In the genomic region with DNA sequence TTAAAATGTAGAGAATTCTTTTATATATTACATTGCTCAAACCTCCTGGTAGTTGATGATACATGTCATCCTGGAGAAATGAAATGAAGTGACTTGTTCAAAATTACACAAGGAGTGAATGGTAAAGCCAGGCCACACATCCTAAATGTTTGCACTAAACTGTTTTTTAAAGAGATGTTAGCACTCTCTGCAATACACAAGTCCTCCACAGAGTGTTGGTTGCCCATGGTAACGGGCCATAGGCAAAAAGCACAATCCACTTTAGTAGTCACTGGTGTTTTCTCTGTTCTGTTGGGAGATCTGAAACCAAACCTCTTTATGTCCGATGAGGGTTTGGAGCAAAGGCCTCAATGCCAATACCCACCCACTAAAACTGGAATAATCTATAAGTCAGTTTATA, we compare ENCODE assay signal across 25 cellular contexts.
DNase-seq lines count a peak whose midpoint lies in the region; ATAC-seq and TF ChIP-seq lines count a peak whose summit lies in the region.
"Had no signal": no experiment of that assay in that cellular context is flagged by ENCODE, and none has a peak within 500 bp of the region (broad histone marks: within the 10 kb centered on the region; RNA-seq: fewer than 3 reads in every experiment).

No MANE protein-coding gene starts in this region.

- dilution Hi-C loops in IMR-90 (cut with HindIII; ENCODE audit: low sequenced_read_pairs, unreplicated experiment) = no loop called here

- no peak overlapping the region for H3K27ac Mint-ChIP-seq in H9
- H3K27ac Mint-ChIP-seq: activated CD4-positive, alpha-beta memory T cell treated with anti-CD3 and anti-CD28 coated beads, Interleukin-2, amount 10 ng/mL, durations not matched to agents 7 days and 5 days; activated naive CD8-positive, alpha-beta T cell treated with anti-CD3 and anti-CD28 coated beads, Interleukin-2, amount 10 ng/mL, durations not matched to agents 7 days and 5 days; CD4-positive, alpha-beta memory T cell; nephron progenitor cell had no signal

- H3K56ac ChIP-seq in IMR-90 (ENCODE audit: extremely low read depth, insufficient read depth, low read length) = no peak overlapping the region
- H3K56ac ChIP-seq in H9 (ENCODE audit: insufficient read length, low read depth, low read length) = no peak overlapping the region

- no peak overlapping the region for H2AFZ ChIP-seq in IMR-90 (replicated peaks; ENCODE audit: low read length, poor library complexity)
- H2AFZ ChIP-seq in H9 (ENCODE audit: low read length) = no peak overlapping the region

- H3K14ac ChIP-seq in IMR-90 (replicated peaks; ENCODE audit: low read depth, low read length) (no peak overlapping the region), H9 (ENCODE audit: insufficient read depth, low read length) (no peak overlapping the region)

- no TSS peak for BruUV-seq in IMR-90 (replicated peaks; lab: Mats Ljungman, UMichigan)

- CTCF ChIA-PET in IMR-90 (lab: Yijun Ruan, JAX) = interaction anchor here (1.0 kb wide), 1 partner anchor 13 kb away, joined by 3 read pairs; no protein-coding TSS in a partner anchor

- H3K9me1 ChIP-seq in IMR-90 (ENCODE audit: insufficient read depth, low read length) = no peaks in the 10 kb centered on the region

- peak; percentile 56 for ATAC-seq in IMR-90 (ENCODE audit: low read depth)
- ATAC-seq: activated CD4-positive, CD25-positive, alpha-beta regulatory T cell treated with anti-CD3 and anti-CD28 coated beads, Interleukin-2, amount 50 U/mL, for 24 hours; stimulated activated naive CD8-positive, alpha-beta T cell treated with anti-CD3 and anti-CD28 coated beads, Interleukin-15, Interleukin-2, amounts not matched to agents 100 U/mL and 50 U/mL, for 24 hours had no signal

- H3K36me3 Mint-ChIP-seq in H9 (ENCODE audit: insufficient read depth in 1 of 3, low read depth in 3 of 3) = no peaks in the 10 kb centered on the region
- H3K36me3 Mint-ChIP-seq: activated naive CD8-positive, alpha-beta T cell treated with anti-CD3 and anti-CD28 coated beads, Interleukin-2, amount 10 ng/mL, durations not matched to agents 7 days and 5 days; CD4-positive, alpha-beta memory T cell had no signal

- H3K18ac ChIP-seq in IMR-90 (ENCODE audit: low read depth, low read length) (no peak overlapping the region), H9 (ENCODE audit: insufficient read length, low read depth, low read length) (no peak overlapping the region)

- no peak overlapping the region for H4K8ac ChIP-seq in IMR-90 (ENCODE audit: low read depth in 2 of 2, low read length in 2 of 2)
- no peak overlapping the region for H4K8ac ChIP-seq in H9 (replicated peaks; ENCODE audit: insufficient read length, low read depth, low read length)

- H3K4me3 Mint-ChIP-seq in H9 = no peak overlapping the region
- H3K4me3 Mint-ChIP-seq: activated CD4-positive, alpha-beta memory T cell treated with anti-CD3 and anti-CD28 coated beads, Interleukin-2, amount 10 ng/mL, durations not matched to agents 7 days and 5 days; activated naive CD8-positive, alpha-beta T cell treated with anti-CD3 and anti-CD28 coated beads, Interleukin-2, amount 10 ng/mL, durations not matched to agents 7 days and 5 days; CD4-positive, alpha-beta memory T cell; nephron progenitor cell had no signal

- POLR2A ChIA-PET in IMR-90 (lab: Charles Lee; ENCODE audit: unreplicated experiment) = no interaction called here

- no peak overlapping the region for H2BK15ac ChIP-seq in IMR-90 (ENCODE audit: low read depth, low read length)
- H2BK15ac ChIP-seq in H9 (ENCODE audit: low read depth, low read length) = no peak overlapping the region

- no peak overlapping the region for H4K91ac ChIP-seq in IMR-90 (ENCODE audit: insufficient read depth, low read depth, low read length)
- H4K91ac ChIP-seq in H9 (ENCODE audit: insufficient read length, low read depth, low read length) = no peak overlapping the region

- no peak overlapping the region for H3K9ac ChIP-seq in IMR-90 (ENCODE audit: low read depth, low read length)
- H3K9ac ChIP-seq in H9 (ENCODE audit: extremely low read depth, insufficient read length, low read length) = no peak overlapping the region
- H3K9ac ChIP-seq in colonic mucosa (ENCODE audit: low read depth in 2 of 2, low read length in 2 of 2) = no peak overlapping the region
- H3K9ac ChIP-seq: KMS-11 had no signal

- H3K79me2 ChIP-seq in H9 (ENCODE audit: insufficient read depth, low read length) = no peaks in the 10 kb centered on the region

- H2AK5ac ChIP-seq in IMR-90 (ENCODE audit: low read depth, low read length) = no peak overlapping the region
- no peak overlapping the region for H2AK5ac ChIP-seq in H9 (ENCODE audit: insufficient read length, low read length)

- no peaks in the 10 kb centered on the region for H3K23me2 ChIP-seq in H9 (ENCODE audit: insufficient read length, low read depth, low read length, poor library complexity, severe bottlenecking)

- H3K4me1 Mint-ChIP-seq in H9 = no peaks in the 10 kb centered on the region; a peak in 2 of 4 replicates
- H3K4me1 Mint-ChIP-seq: activated CD4-positive, alpha-beta memory T cell treated with anti-CD3 and anti-CD28 coated beads, Interleukin-2, amount 10 ng/mL, durations not matched to agents 7 days and 5 days; activated naive CD8-positive, alpha-beta T cell treated with anti-CD3 and anti-CD28 coated beads, Interleukin-2, amount 10 ng/mL, durations not matched to agents 7 days and 5 days; CD4-positive, alpha-beta memory T cell had no signal

- intact Hi-C loops in IMR-90 (cut with micrococcal nuclease) = loop anchor here (10.0 kb wide), 1 partner anchor 246 kb away; no protein-coding TSS in a partner anchor
- intact Hi-C loops in colonic mucosa (cut with DNase I) = no loop called here

- H4K20me1 ChIP-seq in IMR-90 (ENCODE audit: insufficient read depth, low read length) (no peaks in the 10 kb centered on the region), H9 (ENCODE audit: control insufficient read depth, insufficient read depth, insufficient read length) (no peaks in the 10 kb centered on the region)

- DNase-seq in COLO668 (lab: John Stamatoyannopoulos, UW; ENCODE audit: unreplicated experiment) (peak; percentile 50), IMR-90 (peak; percentile 42), amniotic epithelial cell (ENCODE audit: low read depth) (peak; percentile 41), left kidney (ENCODE audit: low read depth, low spot score) (peak; percentile 27), T-helper 2 cell (no peak), H9 (no peak), colonic mucosa (no peak)
- DNase-seq: activated CD4-positive, alpha-beta memory T cell treated with anti-CD3 and anti-CD28 coated beads, Interleukin-2, amount 10 ng/mL, durations not matched to agents 7 days and 5 days; activated naive CD8-positive, alpha-beta T cell treated with anti-CD3 and anti-CD28 coated beads, Interleukin-2, amount 10 ng/mL, durations not matched to agents 7 days and 5 days; CD4-positive, alpha-beta memory T cell; DMS153; effector CD8-positive, alpha-beta T cell; erythroblast; GF-D8; NCI-H1694 treated with DMSO at 0.1 percent for 48 hours; nephron progenitor cell; ovary; Right ventricle myocardium superior; stimulated activated CD4-positive, alpha-beta T cell treated with anti-CD3 and anti-CD28 coated beads, Interleukin-12 subunit alpha, Interleukin-12 subunit beta, amount 100 ng/mL, for 4 hours; stimulated activated CD4-positive, alpha-beta T cell treated with anti-CD3 and anti-CD28 coated beads, Interleukin-4, amount 100 ng/mL, for 4 hours; stimulated activated naive CD8-positive, alpha-beta T cell treated with anti-CD3 and anti-CD28 coated beads, Interleukin-15, Interleukin-2, amounts not matched to agents 100 U/mL and 50 U/mL, for 24 hours had no signal

- no peak overlapping the region for H2BK120ac ChIP-seq in IMR-90 (ENCODE audit: low read depth, low read length)
- H2BK120ac ChIP-seq in H9 (ENCODE audit: low read depth, low read length, poor library complexity, severe bottlenecking) = no peak overlapping the region

- H3K4me2 ChIP-seq in IMR-90 (ENCODE audit: low read depth, low read length) (no peak overlapping the region), H9 (ENCODE audit: insufficient read depth, insufficient read length, low read length) (no peak overlapping the region)
- H3K4me2 ChIP-seq: KMS-11 had no signal

- H3K36me3 ChIP-seq in IMR-90 (ENCODE audit: control insufficient read depth, insufficient read depth, low read length) (no peaks in the 10 kb centered on the region), colonic mucosa (no peaks in the 10 kb centered on the region)
- H3K36me3 ChIP-seq: ovary, right atrium auricular region, thoracic aorta had no signal

- TF ChIP-seq CTCF in IMR-90 (conservative IDR thresholded peaks at IDR 0.05; ENCODE audit: low read depth, low read length) = no peak
- no peak for TF ChIP-seq CTCF in H9 (conservative IDR thresholded peaks at IDR 0.05)
- TF ChIP-seq CTCF in colonic mucosa (IDR thresholded peaks at IDR 0.05) = no peak

- H3K27me3 ChIP-seq in IMR-90 (ENCODE audit: control insufficient read depth, insufficient read depth, low read length) (no peaks in the 10 kb centered on the region; the same call in 1 of the 2 replicates), H9 (ENCODE audit: insufficient read depth, low read length) (no peaks in the 10 kb centered on the region), colonic mucosa (no peaks in the 10 kb centered on the region)
- H3K27me3 ChIP-seq: ovary, right atrium auricular region had no signal

- H3K79me1 ChIP-seq in IMR-90 (ENCODE audit: low read depth in 1 of 2, low read length in 2 of 2) (no peaks in the 10 kb centered on the region), H9 (ENCODE audit: insufficient read depth, low read depth, low read length, poor library complexity, severe bottlenecking) (no peaks in the 10 kb centered on the region)

- H3K4me1 ChIP-seq in IMR-90 (ENCODE audit: control insufficient read depth, insufficient read depth, low read length) = peaks cover 4% of the 10 kb centered on the region; the same call in 1 of the 2 replicates
- no peaks in the 10 kb centered on the region for H3K4me1 ChIP-seq in H9 (ENCODE audit: insufficient read depth, low read length)
- no peaks in the 10 kb centered on the region for H3K4me1 ChIP-seq in colonic mucosa
- H3K4me1 ChIP-seq: right atrium auricular region had no signal

- H4K5ac ChIP-seq in IMR-90 (ENCODE audit: low read depth, low read length) (no peak overlapping the region), H9 (ENCODE audit: insufficient read length, low read depth, low read length) (no peak overlapping the region)

- H2BK12ac ChIP-seq in H9 (ENCODE audit: insufficient read length, low read depth, low read length) = no peak overlapping the region

- H2BK20ac ChIP-seq in IMR-90 (ENCODE audit: low read depth, low read length) (no peak overlapping the region), H9 (ENCODE audit: low read depth, low read length, poor library complexity, severe bottlenecking) (no peak overlapping the region)

- no peak overlapping the region for H3T11ph ChIP-seq in H9 (ENCODE audit: low read length)

- no peak overlapping the region for H3K23ac ChIP-seq in IMR-90 (ENCODE audit: low read depth, low read length)
- no peak overlapping the region for H3K23ac ChIP-seq in H9 (ENCODE audit: insufficient read length, low read depth, low read length)

- H2AK9ac ChIP-seq in IMR-90 (replicated peaks; ENCODE audit: low read depth, low read length, poor library complexity) = no peak overlapping the region

- H3K27me3 Mint-ChIP-seq in H9 (ENCODE audit: low read depth) = no peaks in the 10 kb centered on the region
- H3K27me3 Mint-ChIP-seq: activated CD4-positive, alpha-beta memory T cell treated with anti-CD3 and anti-CD28 coated beads, Interleukin-2, amount 10 ng/mL, durations not matched to agents 7 days and 5 days; activated naive CD8-positive, alpha-beta T cell treated with anti-CD3 and anti-CD28 coated beads, Interleukin-2, amount 10 ng/mL, durations not matched to agents 7 days and 5 days had no signal

- in situ Hi-C loops in IMR-90 (cut with MboI; ENCODE audit: low sequenced_read_pairs) = no loop called here

- no CpG with 5 or more reads among the region's 2 CpGs for WGBS in IMR-90 (ENCODE audit: extremely low coverage in 2 of 2, insufficient read length in 1 of 2), 2 experiments
- no CpG with 5 or more reads among the region's 2 CpGs for WGBS in H9 (ENCODE audit: extremely low coverage, insufficient read length, low lambda C conversion rate)

- H3K9me3 ChIP-seq in IMR-90 (ENCODE audit: control insufficient read depth, insufficient read depth, low read length) (no peaks in the 10 kb centered on the region; the same call in 1 of the 2 replicates), H9 (ENCODE audit: control insufficient read depth, low read depth, low read length) (no peaks in the 10 kb centered on the region), colonic mucosa (no peaks in the 10 kb centered on the region)
- H3K9me3 ChIP-seq: ovary, right atrium auricular region, thoracic aorta had no signal

- no peaks in the 10 kb centered on the region; a peak in 1 of 5 replicates for H3K9me3 Mint-ChIP-seq in H9
- H3K9me3 Mint-ChIP-seq: activated CD4-positive, alpha-beta memory T cell treated with anti-CD3 and anti-CD28 coated beads, Interleukin-2, amount 10 ng/mL, durations not matched to agents 7 days and 5 days had no signal

- TF ChIP-seq RAD21 in IMR-90 (IDR thresholded peaks at IDR 0.05; ENCODE audit: low read length) = no peak

- H2BK5ac ChIP-seq in IMR-90 (ENCODE audit: low read depth, low read length, poor library complexity, severe bottlenecking) = no peak overlapping the region
- no peak overlapping the region for H2BK5ac ChIP-seq in H9 (ENCODE audit: insufficient read length, low read length)

- H3K4ac ChIP-seq in IMR-90 (ENCODE audit: low read depth, low read length) (no peak overlapping the region), H9 (ENCODE audit: low read depth, low read length) (no peak overlapping the region)

- H3K27ac ChIP-seq in IMR-90 (ENCODE audit: insufficient read depth, low read length) (no peak overlapping the region), H9 (ENCODE audit: insufficient read length, low read depth, low read length) (no peak overlapping the region), colonic mucosa (no peak overlapping the region)
- H3K27ac ChIP-seq: KMS-11, ovary, right atrium auricular region, thoracic aorta had no signal

- H3K4me3 ChIP-seq in IMR-90 (ENCODE audit: insufficient read depth, low read depth, low read length) (no peak overlapping the region), colonic mucosa (no peak overlapping the region)
- H3K4me3 ChIP-seq: ovary, right atrium auricular region, thoracic aorta had no signal

- TF ChIP-seq POLR2A in IMR-90 (IDR thresholded peaks at IDR 0.05; ENCODE audit: low read depth, low read length) = no peak

Comparison
In these comparisons a context has a peak if more than half of its experiments do, and no peak if none do; other contexts are left out.
1. DNase-seq: peak in COLO668 (single experiment), IMR-90 (single experiment), amniotic epithelial cell (single experiment) and left kidney (single experiment); none in T-helper 2 cell (0 of 5), H9 (single experiment) and colonic mucosa (single experiment).